Comparison of ENCODE assay signal across 10 cellular contexts in genomic region chr1:175019524-175019923, GRCh38. TPM values are rescaled to one million over a fixed set of nuclear protein-coding genes. Genes with fewer than 3 reads are reported as not detected.
"Had no signal": no experiment of that assay in that cellular context is flagged by ENCODE, and none has a peak within 500 bp of the region (broad histone marks: within the 10 kb centered on the region; RNA-seq: fewer than 3 reads in every experiment).

No MANE protein-coding gene starts in this region.

- H3K27ac Mint-ChIP-seq: HFFc6 had no signal

- H2AFZ ChIP-seq: GM23248 had no signal

- H3K9ac ChIP-seq: GM23248 had no signal

- H3K4me3 Mint-ChIP-seq: HFFc6 had no signal

- FAIRE-seq: HepG2 had no signal

- H3K27ac ChIP-seq: GM23248, HL-60 had no signal

- DNase-seq: GM23248, GOT3, H7, HFFc6 had no signal

- H3K4me3 ChIP-seq: GM23248, HAP-1 had no signal

- H3K9me3 ChIP-seq: HAP-1 had no signal

- ATAC-seq: HCT116, HepG2 had no signal

- H3K27me3 Mint-ChIP-seq: IgD-negative memory B cell had no signal

RNA-seq across cellular contexts. Expression of gene TNN, which starts 48.1 kb away (rescaled TPM):
- total RNA-seq: GM23248, H4, HepG2, HFFc6 had no signal
- polyA plus RNA-seq: GM23248, HepG2, IgD-negative memory B cell had no signal
